In the genomic region with DNA sequence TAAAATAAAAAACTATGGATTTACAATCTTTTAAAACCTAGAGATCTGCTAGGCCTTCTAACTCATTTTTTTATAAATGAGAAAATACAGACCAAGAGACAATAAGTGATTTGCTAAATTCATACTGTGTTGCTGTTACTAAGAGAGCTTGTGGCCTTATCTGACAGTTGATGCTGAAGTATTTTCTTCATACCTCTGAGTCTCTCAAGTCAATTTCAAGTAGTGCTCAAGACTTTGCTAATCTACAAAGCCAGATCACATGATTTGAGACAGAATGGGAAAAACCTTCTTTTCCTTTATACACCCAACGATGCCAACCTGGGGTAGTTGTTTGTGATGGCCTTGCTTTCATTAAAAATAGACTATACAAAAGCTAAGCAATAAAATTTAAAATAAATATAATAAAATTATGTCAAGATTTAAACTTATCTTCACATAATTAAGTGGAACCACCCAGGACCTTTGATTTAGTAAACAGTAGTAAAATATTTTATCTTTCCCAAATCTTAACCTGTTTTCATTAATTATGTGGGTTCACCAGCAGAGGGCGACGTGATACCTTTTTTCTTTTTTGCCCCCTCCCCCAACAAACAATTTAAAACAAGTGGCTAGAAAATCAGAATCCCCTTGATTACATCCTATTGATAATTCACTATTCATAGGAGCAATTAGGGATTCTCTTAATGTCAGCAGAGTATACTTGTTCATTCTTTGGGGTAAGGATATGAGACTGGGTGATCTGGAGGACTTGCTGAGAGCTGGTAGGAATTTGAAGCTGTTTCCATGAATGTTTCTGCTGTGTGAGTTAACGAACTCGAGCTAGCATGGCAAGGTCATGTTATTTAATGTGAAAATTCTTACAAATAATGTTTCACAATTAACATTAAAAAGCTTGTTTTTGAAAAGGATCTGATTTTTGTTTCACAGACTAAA, we compare ENCODE assay signal across 11 cellular contexts. TPM values are rescaled to one million over a fixed set of nuclear protein-coding genes. Genes with fewer than 3 reads are reported as not detected.
A peak's percentile ranks its signal among the peaks of the same experiment; 100 is the strongest.
DNase-seq lines count a peak whose midpoint lies in the region; ATAC-seq and TF ChIP-seq lines count a peak whose summit lies in the region.
"Had no signal": no experiment of that assay in that cellular context is flagged by ENCODE, and none has a peak within 500 bp of the region (broad histone marks: within the 10 kb centered on the region; RNA-seq: fewer than 3 reads in every experiment).

No MANE protein-coding gene starts in this region.

- H3K4me3 ChIP-seq in colonic mucosa: no peak overlapping the region
- no peak overlapping the region for H3K4me3 ChIP-seq in lower leg skin (ENCODE audit: low read depth, poor library complexity, severe bottlenecking)

- peak; percentile 18 to 20 for DNase-seq in NCI-H526 (lab: John Stamatoyannopoulos, UW)
- no peak for DNase-seq in NCI-H526 treated with DMSO at 0.1 percent for 48 hours (lab: John Stamatoyannopoulos, UW)
- peak; percentile 41 for DNase-seq in NAMALWA (ENCODE audit: low spot score)
- DNase-seq in colonic mucosa: no peak
- peak; percentile 6 for DNase-seq in renal cortical epithelial cell (ENCODE audit: low read depth)
- DNase-seq in GM19240 (ENCODE audit: insufficient read length, low spot score): no peak
- DNase-seq in lower leg skin (ENCODE audit: low spot score in 2 of 2): no peak
- DNase-seq: NCI-H1048 had no signal

- H3K27me3 ChIP-seq in colonic mucosa: no peaks in the 10 kb centered on the region

- H3K36me3 ChIP-seq in colonic mucosa: no peaks in the 10 kb centered on the region

- intact Hi-C loops in colonic mucosa (cut with DNase I) (loop anchor here (10.0 kb wide), 1 partner anchor 238 kb away; no protein-coding TSS in a partner anchor), lower leg skin (cut with DNase I; ENCODE audit: low total_unique reads) (no loop called here)

- H3K4me1 ChIP-seq in colonic mucosa: no peaks in the 10 kb centered on the region
- H3K4me1 ChIP-seq: parathyroid adenoma had no signal

- TF ChIP-seq CTCF in colonic mucosa (IDR thresholded peaks at IDR 0.05) (peak; percentile 29), lower leg skin (IDR thresholded peaks at IDR 0.05) (no peak)

- ATAC-seq in GM19397 (IDR thresholded peaks at IDR 0.05; ENCODE audit: unreplicated experiment): no peak

- WGBS in lower leg skin, 2 donors: 41 to 43% methylated on average over 5 of the region's 5 CpGs

- no peak overlapping the region for H3K9ac ChIP-seq in colonic mucosa (ENCODE audit: low read depth in 2 of 2, low read length in 2 of 2)
- H3K9ac ChIP-seq: parathyroid adenoma had no signal

- H3K9me3 ChIP-seq in colonic mucosa: no peaks in the 10 kb centered on the region

- H3K27ac ChIP-seq in colonic mucosa: no peak overlapping the region
- H3K27ac ChIP-seq: parathyroid adenoma had no signal

- TF ChIP-seq POLR2A in lower leg skin (IDR thresholded peaks at IDR 0.05): no peak

RNA-seq across cellular contexts. Expression of a gene that starts 49.6 kb away (rescaled TPM):
- total RNA-seq in colonic mucosa: under 1 TPM in 1 of 2 donors, not detected in 1; 0.42 TPM
- total RNA-seq in renal cortical epithelial cell: not detected in 2 replicates
- not detected for total RNA-seq in lower leg skin
- total RNA-seq: cardiac septum had no signal

Comparison
In these comparisons a context has a peak if more than half of its experiments do, and no peak if none do; other contexts are left out.
1. DNase-seq: peak in NCI-H526 (2 of 2), NAMALWA (single experiment) and renal cortical epithelial cell (single experiment); none in NCI-H526 treated with DMSO at 0.1 percent for 48 hours (single experiment), colonic mucosa (single experiment), GM19240 (single experiment) and lower leg skin (0 of 2).